ENCODE assay signal across 8 cellular contexts in the genomic region with DNA sequence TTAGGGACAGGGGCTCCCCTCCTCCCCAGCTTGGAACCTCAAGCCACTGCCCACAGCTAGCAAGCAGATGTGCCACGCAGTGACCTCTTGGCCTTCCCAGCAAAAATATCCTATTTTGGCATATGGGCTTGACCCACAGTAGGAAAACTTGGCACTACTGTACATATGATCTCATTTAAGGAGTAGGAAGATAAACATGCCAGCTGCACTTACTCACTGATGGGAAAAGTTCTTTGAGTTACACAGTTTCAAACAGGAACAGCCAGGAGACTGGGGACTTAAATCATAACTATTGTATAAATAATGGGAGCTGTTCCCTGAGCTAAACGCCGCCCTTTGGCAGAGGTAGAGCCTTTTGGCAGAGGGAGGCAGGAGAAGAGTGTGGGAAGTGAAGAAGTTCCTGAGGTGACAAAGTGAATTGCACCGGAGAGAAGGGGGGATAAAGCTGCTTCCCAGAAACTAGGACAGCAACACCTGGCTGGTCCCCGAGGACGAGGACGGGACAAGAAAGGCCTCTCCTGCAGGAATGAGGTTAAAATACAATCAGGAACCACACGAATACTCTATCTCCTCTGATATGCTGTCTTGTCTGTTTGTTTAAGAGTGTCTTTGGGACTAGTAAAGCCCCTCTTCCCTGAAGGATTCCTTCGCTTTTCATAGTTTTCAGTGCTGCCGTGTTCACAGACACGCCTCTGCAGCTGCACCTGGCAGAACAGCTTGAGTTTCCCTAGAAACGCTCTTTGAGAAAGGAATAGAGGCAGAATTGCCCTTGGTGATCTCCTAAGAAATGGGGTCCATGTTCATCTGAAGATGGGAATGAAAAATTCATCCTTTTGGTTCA. TPM values are rescaled to one million over a fixed set of nuclear protein-coding genes. Genes with fewer than 3 reads are reported as not detected.
DNase-seq lines count a peak whose midpoint lies in the region; ATAC-seq and TF ChIP-seq lines count a peak whose summit lies in the region.

No MANE protein-coding gene starts in this region.

- H3K27ac ChIP-seq in mammary epithelial cell (ENCODE audit: insufficient read depth, low read depth, low read length) (peak overlapping the region; percentile 9), stomach smooth muscle (ENCODE audit: low read length) (peak overlapping the region; percentile 77)

- H3K9me3 Mint-ChIP-seq in stimulated activated naive B cell treated with anti-CD40 and anti-IgM and Interleukin-4, amounts not matched to agents 10 μg/mL and 1 μg/mL and 100 μg/mL, for 72 hours: no peaks in the 10 kb centered on the region

- no peak overlapping the region for H3K27ac Mint-ChIP-seq in stimulated activated naive B cell treated with anti-CD40 and anti-IgM and Interleukin-4, amounts not matched to agents 10 μg/mL and 1 μg/mL and 100 μg/mL, for 72 hours

- 10% methylated on average over 11 of the region's 12 CpGs for WGBS in mammary epithelial cell (ENCODE audit: low coverage, missing lambda C conversion rate)

- H3K27me3 ChIP-seq in mammary epithelial cell (ENCODE audit: insufficient read depth, low read length) (no peaks in the 10 kb centered on the region), stomach smooth muscle (ENCODE audit: control insufficient read depth in 1 of 2, insufficient read depth in 2 of 2, low read length in 2 of 2) (no peaks in the 10 kb centered on the region)

- H3K36me3 ChIP-seq in mammary epithelial cell (ENCODE audit: insufficient read depth, low read length) (no peaks in the 10 kb centered on the region), stomach smooth muscle (ENCODE audit: control insufficient read depth in 2 of 2, insufficient read depth in 2 of 2, low read length in 2 of 2) (no peaks in the 10 kb centered on the region)

- no peaks in the 10 kb centered on the region for H3K9me3 ChIP-seq in mammary epithelial cell (replicated peaks; ENCODE audit: insufficient read depth, low read length)
- H3K9me3 ChIP-seq in stomach smooth muscle (ENCODE audit: control insufficient read depth in 2 of 2, low read length in 2 of 2): no peaks in the 10 kb centered on the region

- no peaks in the 10 kb centered on the region for H3K36me3 Mint-ChIP-seq in stimulated activated naive B cell treated with anti-CD40 and anti-IgM and Interleukin-4, amounts not matched to agents 10 μg/mL and 1 μg/mL and 100 μg/mL, for 72 hours

- peak overlapping the region; percentile 80 for H2AFZ ChIP-seq in mammary epithelial cell (ENCODE audit: low read depth, low read length)

- no peaks in the 10 kb centered on the region for H3K79me2 ChIP-seq in mammary epithelial cell (ENCODE audit: insufficient read depth, low read length)

- dilution Hi-C loops in mammary epithelial cell (cut with HindIII; ENCODE audit: low sequenced_read_pairs): no loop called here

- peaks cover 14% of the 10 kb centered on the region for H3K4me1 ChIP-seq in mammary epithelial cell (ENCODE audit: insufficient read depth, low read length)
- peaks cover 38% of the 10 kb centered on the region for H3K4me1 ChIP-seq in stomach smooth muscle (ENCODE audit: control insufficient read depth, insufficient read depth, low read length)

- H3K4me3 Mint-ChIP-seq in stimulated activated naive B cell treated with anti-CD40 and anti-IgM and Interleukin-4, amounts not matched to agents 10 μg/mL and 1 μg/mL and 100 μg/mL, for 72 hours: no peak overlapping the region

- no peak overlapping the region for H3K4me3 ChIP-seq in mammary epithelial cell (replicated peaks in 1 of 3; ENCODE audit: insufficient read depth in 1 of 3, low read depth in 2 of 3, low read length in 3 of 3)
- H3K4me3 ChIP-seq in stomach smooth muscle (ENCODE audit: low read length in 2 of 2): peak overlapping the region in 1 of 2 donors; percentile 56

- peaks cover 27 to 28% of the 10 kb centered on the region in 2 donors for H3K27me3 Mint-ChIP-seq in stimulated activated naive B cell treated with anti-CD40 and anti-IgM and Interleukin-4, amounts not matched to agents 10 μg/mL and 1 μg/mL and 100 μg/mL, for 72 hours

- CTCF ChIA-PET in mammary epithelial cell (lab: Charles Lee; ENCODE audit: low non-redundant PET): interaction anchor here (0.7 kb wide), 2 partner anchors 103 to 248 kb away, joined by 4 to 5 read pairs; no protein-coding TSS in a partner anchor

- in situ Hi-C loops in mammary epithelial cell (cut with MboI; ENCODE audit: low sequenced_read_pairs in 2 of 2): no loop called here

- TF ChIP-seq CTCF in mammary epithelial cell (conservative IDR thresholded peaks at IDR 0.05 in 1 of 2, IDR thresholded peaks at IDR 0.05 in 1 of 2; ENCODE audit: extremely low read depth in 1 of 2, insufficient read depth in 1 of 2, low read depth in 1 of 2, low read length in 2 of 2): no peak

- no TSS peak for BruUV-seq in mammary epithelial cell (replicated peaks; lab: Mats Ljungman, UMichigan)

- ATAC-seq in HG02938 (IDR thresholded peaks at IDR 0.05; ENCODE audit: unreplicated experiment): no peak
- no peak for ATAC-seq in stimulated activated naive B cell treated with anti-CD40 and anti-IgM and Interleukin-4, amounts not matched to agents 10 μg/mL and 1 μg/mL and 100 μg/mL, for 72 hours (replicated peaks)

- H3K4me1 Mint-ChIP-seq in stimulated activated naive B cell treated with anti-CD40 and anti-IgM and Interleukin-4, amounts not matched to agents 10 μg/mL and 1 μg/mL and 100 μg/mL, for 72 hours: no peaks in the 10 kb centered on the region

- no peak overlapping the region for H3K9ac ChIP-seq in mammary epithelial cell (ENCODE audit: insufficient read depth, low read length)
- peak overlapping the region; percentile 54 to 65 for H3K9ac ChIP-seq in stomach smooth muscle (ENCODE audit: low read length in 2 of 2)

- DNase-seq in HT-29 (ENCODE audit: low spot score) (peak; percentile 28), mammary epithelial cell (peak; percentile 69), kidney tubule cell (ENCODE audit: low spot score) (peak; percentile 97), NCI-H510A (lab: John Stamatoyannopoulos, UW) (no peak), NCI-H2029 (lab: John Stamatoyannopoulos, UW) (no peak)
- no peak for DNase-seq in stimulated activated naive B cell treated with anti-CD40 and anti-IgM and Interleukin-4, amounts not matched to agents 10 μg/mL and 1 μg/mL and 100 μg/mL, for 72 hours

- intact Hi-C loops in mammary epithelial cell (cut with micrococcal nuclease): no loop called here

- H4K20me1 ChIP-seq in mammary epithelial cell (ENCODE audit: insufficient read depth, low read length): no peaks in the 10 kb centered on the region

- H3K4me2 ChIP-seq in mammary epithelial cell (ENCODE audit: insufficient read depth, low read depth, low read length): peak overlapping the region; percentile 59

RNA-seq across cellular contexts. Expression of a gene that starts 5.9 kb away (rescaled TPM):
- 17.7 and 19.7 TPM in 2 replicates for total RNA-seq in HT-29 (2014; rRNA removed; shearing (Covaris generic))
- 10 to 100 TPM; 18.5 to 45.5 TPM for total RNA-seq in mammary epithelial cell
- polyA plus RNA-seq in mammary epithelial cell: 9.2 TPM
- polyA minus RNA-seq in mammary epithelial cell: 44.8 TPM

Comparison
In these comparisons a context has a peak if more than half of its experiments do, and no peak if none do; other contexts are left out.
1. DNase-seq: peak in HT-29 (single experiment), mammary epithelial cell (single experiment) and kidney tubule cell (single experiment); none in NCI-H510A (single experiment), NCI-H2029 (single experiment) and stimulated activated naive B cell treated with anti-CD40 and anti-IgM and Interleukin-4, amounts not matched to agents 10 μg/mL and 1 μg/mL and 100 μg/mL, for 72 hours (single experiment).